ENCODE assay signal across 23 cellular contexts in genomic region chr1:100147875-100148274, GRCh38.
"Had no signal": no experiment of that assay in that cellular context is flagged by ENCODE, and none has a peak within 500 bp of the region (broad histone marks: within the 10 kb centered on the region; RNA-seq: fewer than 3 reads in every experiment).

No MANE protein-coding gene starts in this region.

- H3K27me3 Mint-ChIP-seq: activated CD8-positive, alpha-beta T cell treated with anti-CD3 and anti-CD28 coated beads for 36 hours; activated naive CD8-positive, alpha-beta T cell; memory B cell; natural killer cell treated with Interleukin-12 subunit alpha and Interleukin-12 subunit beta and Interleukin-15 and Interleukin-18, amount 100 ng/mL, for 72 hours; type B pancreatic cell had no signal

- H3K4me3 ChIP-seq: body of pancreas, gastroesophageal sphincter, prostate gland, suprapubic skin had no signal

- ATAC-seq: activated CD8-positive, alpha-beta T cell treated with anti-CD3 and anti-CD28 coated beads for 36 hours; activated T-cell treated with anti-CD3 and anti-CD28 coated beads, Interleukin-2, amount 50 U/mL, for 4 hours; body of pancreas; gastroesophageal sphincter; left ventricle myocardium superior; natural killer cell treated with Interleukin-12 subunit alpha and Interleukin-12 subunit beta and Interleukin-15 and Interleukin-18, amount 100 ng/mL, for 72 hours; right cardiac atrium; stimulated activated naive CD8-positive, alpha-beta T cell treated with anti-CD3 and anti-CD28 coated beads, Interleukin-15, Interleukin-2, amounts not matched to agents 100 U/mL and 50 U/mL, for 24 hours had no signal

- DNase-seq: activated CD4-positive, alpha-beta T cell treated with anti-CD3 and anti-CD28 coated beads for 4 hours; activated CD8-positive, alpha-beta T cell treated with anti-CD3 and anti-CD28 coated beads for 36 hours; activated effector memory CD4-positive, alpha-beta T cell treated with Interleukin-2 at 50 U/mL for 16 hours; activated T-cell treated with anti-CD3 and anti-CD28 coated beads, Interleukin-2, amount 50 U/mL, for 4 hours; amygdala; body of pancreas; caudate nucleus; kidney glomerular epithelial cell; left ventricle myocardium superior; occipital lobe; right cardiac atrium; small intestine; stimulated activated naive CD8-positive, alpha-beta T cell treated with anti-CD3 and anti-CD28 coated beads, Interleukin-15, Interleukin-2, amounts not matched to agents 100 U/mL and 50 U/mL, for 24 hours; T-helper 2 cell had no signal

- H3K4me1 ChIP-seq: body of pancreas, gastroesophageal sphincter, prostate gland, suprapubic skin had no signal

- H3K9me3 Mint-ChIP-seq: activated CD8-positive, alpha-beta T cell treated with anti-CD3 and anti-CD28 coated beads for 36 hours; activated T-cell treated with anti-CD3 and anti-CD28 coated beads, Interleukin-2, amount 50 U/mL, for 4 hours; memory B cell; natural killer cell treated with Interleukin-12 subunit alpha and Interleukin-12 subunit beta and Interleukin-15 and Interleukin-18, amount 100 ng/mL, for 72 hours; type B pancreatic cell had no signal

- H3K36me3 ChIP-seq: prostate gland had no signal

- H3K27ac ChIP-seq: body of pancreas, gastroesophageal sphincter, prostate gland, suprapubic skin had no signal

- H3K9me3 ChIP-seq: body of pancreas, gastroesophageal sphincter, prostate gland, suprapubic skin had no signal

- FAIRE-seq: colon, endometrium, small intestine had no signal

- H3K4me3 Mint-ChIP-seq: activated CD8-positive, alpha-beta T cell treated with anti-CD3 and anti-CD28 coated beads for 36 hours; activated naive CD8-positive, alpha-beta T cell; activated T-cell treated with anti-CD3 and anti-CD28 coated beads, Interleukin-2, amount 50 U/mL, for 4 hours; memory B cell; natural killer cell treated with Interleukin-12 subunit alpha and Interleukin-12 subunit beta and Interleukin-15 and Interleukin-18, amount 100 ng/mL, for 72 hours; type B pancreatic cell had no signal

- H3K27me3 ChIP-seq: body of pancreas, gastroesophageal sphincter, suprapubic skin had no signal

- H3K27ac Mint-ChIP-seq: activated CD8-positive, alpha-beta T cell treated with anti-CD3 and anti-CD28 coated beads for 36 hours; activated naive CD8-positive, alpha-beta T cell; natural killer cell treated with Interleukin-12 subunit alpha and Interleukin-12 subunit beta and Interleukin-15 and Interleukin-18, amount 100 ng/mL, for 72 hours; type B pancreatic cell had no signal
